Comparison of ENCODE assay signal across 10 cellular contexts in genomic region chr17:78124081-78124835, GRCh38. TPM values are rescaled to one million over a fixed set of nuclear protein-coding genes. Genes with fewer than 3 reads are reported as not detected.
DNase-seq lines count a peak whose midpoint lies in the region; ATAC-seq and TF ChIP-seq lines count a peak whose summit lies in the region.
"Had no signal": no experiment of that assay in that cellular context is flagged by ENCODE, and none has a peak within 500 bp of the region (broad histone marks: within the 10 kb centered on the region; RNA-seq: fewer than 3 reads in every experiment).

No MANE protein-coding gene starts in this region.

- H3K4me3 Mint-ChIP-seq in activated CD8-positive, alpha-beta T cell treated with anti-CD3 and anti-CD28 coated beads for 36 hours = peak overlapping the region; percentile 78
- H3K4me3 Mint-ChIP-seq in naive thymus-derived CD8-positive, alpha-beta T cell = peak overlapping the region; percentile 60 to 100 (median 76)

- H3K36me3 Mint-ChIP-seq in activated CD8-positive, alpha-beta T cell treated with anti-CD3 and anti-CD28 coated beads for 36 hours (ENCODE audit: low read depth) = peaks cover 63% of the 10 kb centered on the region
- peaks cover 0 to 51% (median 15%) of the 10 kb centered on the region in 3 donors for H3K36me3 Mint-ChIP-seq in naive thymus-derived CD8-positive, alpha-beta T cell

- no peaks in the 10 kb centered on the region for H3K9me3 ChIP-seq in HEK293 (ENCODE audit: control insufficient read depth, insufficient read depth, low read depth, low read length)

- peak overlapping the region; percentile 80 for H3K27ac Mint-ChIP-seq in activated CD8-positive, alpha-beta T cell treated with anti-CD3 and anti-CD28 coated beads for 36 hours
- peak overlapping the region; percentile 71 to 96 (median 89) for H3K27ac Mint-ChIP-seq in naive thymus-derived CD8-positive, alpha-beta T cell

- H3K4me1 ChIP-seq in HEK293 (ENCODE audit: control insufficient read depth, insufficient read depth, low read length) = peaks cover 6% of the 10 kb centered on the region; the same call in 1 of the 2 replicates

- no peak for ATAC-seq in activated CD8-positive, alpha-beta T cell treated with anti-CD3 and anti-CD28 coated beads for 36 hours
- no peak for ATAC-seq in naive thymus-derived CD8-positive, alpha-beta T cell
- ATAC-seq in HG02588 (IDR thresholded peaks at IDR 0.05; ENCODE audit: unreplicated experiment) = no peak

- H3K36me3 ChIP-seq in HEK293 (ENCODE audit: control insufficient read depth in 2 of 2, insufficient read depth in 1 of 2, low read length in 2 of 2) = peaks cover 7 to 21% of the 10 kb centered on the region in 2 experiments; a peak in 2 of 3 replicates

- H3K27me3 Mint-ChIP-seq in activated CD8-positive, alpha-beta T cell treated with anti-CD3 and anti-CD28 coated beads for 36 hours = no peaks in the 10 kb centered on the region
- H3K27me3 Mint-ChIP-seq in naive thymus-derived CD8-positive, alpha-beta T cell = no peaks in the 10 kb centered on the region

- 0 out of 2 replicates have a peak, but pooled peaks have one; percentile 3 for TF ChIP-seq CTCF in GM12874 (IDR thresholded peaks at IDR 0.05; ENCODE audit: insufficient read depth, low read depth, low read length)
- no peak for TF ChIP-seq CTCF in HEK293 (tag by site-specific recombination; IDR thresholded peaks at IDR 0.05)
- TF ChIP-seq CTCF in activated CD8-positive, alpha-beta T cell treated with anti-CD3 and anti-CD28 coated beads for 36 hours (IDR thresholded peaks at IDR 0.05) = no peak

- intact Hi-C loops in activated CD8-positive, alpha-beta T cell treated with anti-CD3 and anti-CD28 coated beads for 36 hours (cut with micrococcal nuclease) = no loop called here

- H3K9me3 Mint-ChIP-seq in activated CD8-positive, alpha-beta T cell treated with anti-CD3 and anti-CD28 coated beads for 36 hours = no peaks in the 10 kb centered on the region
- H3K9me3 Mint-ChIP-seq in naive thymus-derived CD8-positive, alpha-beta T cell = no peaks in the 10 kb centered on the region

- H3K4me1 Mint-ChIP-seq in activated CD8-positive, alpha-beta T cell treated with anti-CD3 and anti-CD28 coated beads for 36 hours (ENCODE audit: low read depth) = peaks cover 55% of the 10 kb centered on the region
- peaks cover 35 to 73% (median 71%) of the 10 kb centered on the region in 4 donors for H3K4me1 Mint-ChIP-seq in naive thymus-derived CD8-positive, alpha-beta T cell

- POLR2A ChIA-PET in HEK293 (lab: Yijun Ruan, JAX) = interaction anchor here (1.5 kb wide), 1 partner anchor 62 kb away, joined by 3 read pairs; the partner anchor contains the start of genes AFMID and TK1
- POLR2A ChIA-PET in activated CD8-positive, alpha-beta T cell treated with anti-CD3 and anti-CD28 coated beads for 36 hours (lab: Charles Lee) = interaction anchor here (0.8 to 18.6 kb wide), 5 partner anchors 11 to 52 kb away, joined by 3 to 335 read pairs (median 5); partner anchors contain the start of genes C17orf99 and TMC8
- POLR2A ChIA-PET in naive thymus-derived CD8-positive, alpha-beta T cell (lab: Charles Lee) = interaction anchor here (0.7 to 30.2 kb wide), 6 partner anchors 13 to 742 kb away, joined by 3 to 1112 read pairs (median 69); partner anchors contain the start of genes C17orf99, SYNGR2, TMC6 and TMC8

- H3K27ac ChIP-seq in HEK293 (ENCODE audit: extremely low read depth, low read depth, low read length) = no peak overlapping the region

- CTCF ChIA-PET in HEK293 (lab: Yijun Ruan, JAX) = interaction anchor here (0.6 to 3.3 kb wide), 5 partner anchors 8 to 1016 kb away, joined by 3 to 10 read pairs (median 4); no protein-coding TSS in a partner anchor
- CTCF ChIA-PET in activated CD8-positive, alpha-beta T cell treated with anti-CD3 and anti-CD28 coated beads for 36 hours (lab: Charles Lee) = interaction anchor here (1.0 to 7.9 kb wide), 4 partner anchors 10 to 127 kb away, joined by 3 to 83 read pairs (median 4); no protein-coding TSS in a partner anchor

- no peak overlapping the region for H3K4me3 ChIP-seq in HEK293 (ENCODE audit: low read depth, low read length)

- DNase-seq in activated CD8-positive, alpha-beta T cell treated with anti-CD3 and anti-CD28 coated beads for 36 hours = no peak
- DNase-seq in naive thymus-derived CD8-positive, alpha-beta T cell = peak in 1 of 10 donors; percentile 31
- no peak for DNase-seq in mesenteric fat pad (ENCODE audit: low spot score)
- DNase-seq in activated CD4-positive, CD25-positive, alpha-beta regulatory T cell treated with anti-CD3 and anti-CD28 coated beads, Interleukin-2, amount 50 U/mL, for 72 hours = no peak
- DNase-seq in ecto neural progenitor cell (ENCODE audit: low spot score) = no peak
- DNase-seq: NCI-H524 treated with DMSO at 0.1 percent for 48 hours; stimulated activated CD4-positive, alpha-beta T cell treated with anti-CD3 and anti-CD28 coated beads, Interleukin-4, amount 100 ng/mL, for 1 hour had no signal

TF ChIP-seq in HEK293, 187 proteins besides CTCF, POLR2A, EP300 and RAD21:
- TF ChIP-seq ZNF214 (tag by site-specific recombination; IDR thresholded peaks at IDR 0.05; ENCODE audit: borderline replicate concordance) = no peak
- TF ChIP-seq ZNF514 (tag by site-specific recombination; IDR thresholded peaks at IDR 0.05) = no peak
- TF ChIP-seq ZIC2 (tag by site-specific recombination; IDR thresholded peaks at IDR 0.05) = peak; percentile 73; the same call in 1 of the 2 replicates

RNA-seq across cellular contexts. Expression of gene TMC6, which starts 4.3 kb away (rescaled TPM):
- 100 to 1,000 TPM; 209 to 213 TPM for total RNA-seq in activated CD8-positive, alpha-beta T cell treated with anti-CD3 and anti-CD28 coated beads for 36 hours
- total RNA-seq in naive thymus-derived CD8-positive, alpha-beta T cell = 100 to 1,000 TPM; 809 to 819 TPM
- 100 to 1,000 TPM; 186 to 253 (median 209) TPM for polyA plus RNA-seq in naive thymus-derived CD8-positive, alpha-beta T cell
- total RNA-seq in mesenteric fat pad = 117 TPM

RNA-seq across cellular contexts. Expression of gene TMC8, which starts 6.3 kb away (rescaled TPM):
- 100 to 1,000 TPM; 182 to 197 TPM for total RNA-seq in activated CD8-positive, alpha-beta T cell treated with anti-CD3 and anti-CD28 coated beads for 36 hours
- total RNA-seq in naive thymus-derived CD8-positive, alpha-beta T cell = 100 to 1,000 TPM; 367 to 370 TPM
- 100 to 1,000 TPM in 1 of 3 donors, 10 to 100 TPM in 2; 62.5 to 141 (median 72.9) TPM for polyA plus RNA-seq in naive thymus-derived CD8-positive, alpha-beta T cell
- 8.4 TPM for total RNA-seq in mesenteric fat pad

RNA-seq across cellular contexts. Expression of gene C17orf99, which starts 21.9 kb away (rescaled TPM):
- under 1 TPM in 1 of 2 experiments, not detected in 1; 0.51 TPM for total RNA-seq in activated CD8-positive, alpha-beta T cell treated with anti-CD3 and anti-CD28 coated beads for 36 hours
- under 1 TPM in 1 of 2 experiments, not detected in 1; 0.60 TPM for total RNA-seq in naive thymus-derived CD8-positive, alpha-beta T cell
- polyA plus RNA-seq in naive thymus-derived CD8-positive, alpha-beta T cell = not detected
- not detected for total RNA-seq in mesenteric fat pad

RNA-seq across cellular contexts. Expression of gene SYNGR2, which starts 44.1 kb away (rescaled TPM):
- 10 to 100 TPM; 92.6 to 95.1 TPM for total RNA-seq in activated CD8-positive, alpha-beta T cell treated with anti-CD3 and anti-CD28 coated beads for 36 hours
- 10 to 100 TPM; 58.1 to 66.6 TPM for total RNA-seq in naive thymus-derived CD8-positive, alpha-beta T cell
- 100 to 1,000 TPM in 1 of 3 donors, 10 to 100 TPM in 2; 88.4 to 108 (median 92.1) TPM for polyA plus RNA-seq in naive thymus-derived CD8-positive, alpha-beta T cell
- 93.5 TPM for total RNA-seq in mesenteric fat pad

Comparison
In these comparisons a context has a peak if more than half of its experiments do, and no peak if none do; other contexts are left out.
1. RNA of gene TMC8, which starts 6.3 kb away (total RNA-seq): 367 to 370 TPM in naive thymus-derived CD8-positive, alpha-beta T cell and 182 to 197 TPM in activated CD8-positive, alpha-beta T cell treated with anti-CD3 and anti-CD28 coated beads for 36 hours; 8.4 TPM in mesenteric fat pad (single experiment); every median in the first group is over 10 times any median in the second.